Comparison of ENCODE assay signal across 19 cellular contexts in genomic region chr11:120086651-120087050, GRCh38.
DNase-seq lines count a peak whose midpoint lies in the region; ATAC-seq and TF ChIP-seq lines count a peak whose summit lies in the region.
"Had no signal": no experiment of that assay in that cellular context is flagged by ENCODE, and none has a peak within 500 bp of the region (broad histone marks: within the 10 kb centered on the region; RNA-seq: fewer than 3 reads in every experiment).

No MANE protein-coding gene starts in this region.

- ATAC-seq in HG02623 (IDR thresholded peaks at IDR 0.05; ENCODE audit: unreplicated experiment): no peak
- ATAC-seq: A549; CD8-positive, alpha-beta T cell had no signal

- H3K27me3 ChIP-seq in layer of hippocampus (ENCODE audit: control insufficient read depth, insufficient read depth, low read length): no peaks in the 10 kb centered on the region
- H3K27me3 ChIP-seq: BLaER1 treated with 17β-estradiol and CSF1 and Interleukin-3, amounts not matched to agents 10 nM and 100 nM had no signal

- TF ChIP-seq CTCF in GM20000 (IDR thresholded peaks at IDR 0.05; ENCODE audit: extremely low read depth, missing control alignments): no peak

- DNase-seq in NCI-H748 (lab: John Stamatoyannopoulos, UW; ENCODE audit: unreplicated experiment) (peak; percentile 31), NCI-H748 treated with DMSO at 0.1 percent for 48 hours (lab: John Stamatoyannopoulos, UW) (no peak), pons (ENCODE audit: low spot score) (peak; percentile 48), GM20000 (ENCODE audit: low spot score) (no peak), DMS 273 (lab: John Stamatoyannopoulos, UW; ENCODE audit: unreplicated experiment) (no peak)
- DNase-seq: Calu3; CD8-positive, alpha-beta T cell; DMS79; KBM-7; NCI-H1105 treated with DMSO at 0.1 percent for 48 hours; NCI-H187 treated with DMSO at 0.1 percent for 48 hours; NCI-H2171; NCI-H510A; SHP77 had no signal

- peak overlapping the region; percentile 99 for H3K27ac ChIP-seq in layer of hippocampus (ENCODE audit: low read depth, low read length)
- H3K27ac ChIP-seq: A549; BLaER1 treated with 17β-estradiol and CSF1 and Interleukin-3, amounts not matched to agents 10 nM and 100 nM; SK-N-MC had no signal

Comparison
In these comparisons a context has a peak if more than half of its experiments do, and no peak if none do; other contexts are left out.
1. DNase-seq: peak in NCI-H748 (single experiment) and pons (single experiment); none in NCI-H748 treated with DMSO at 0.1 percent for 48 hours (single experiment), GM20000 (single experiment) and DMS 273 (single experiment).